In genomic region chr2:70190413-70191243, GRCh38 we compare ENCODE assay signal across 8 cellular contexts. TPM values are rescaled to one million over a fixed set of nuclear protein-coding genes. Genes with fewer than 3 reads are reported as not detected.
DNase-seq lines count a peak whose midpoint lies in the region; ATAC-seq, FAIRE-seq and TF ChIP-seq lines count a peak whose summit lies in the region.

C2orf42 (minus strand) TSS chr2:70191019; CDS start chr2:70181985, 9,034 bp downstream.

- H3K36me3 ChIP-seq in pancreas (no peaks in the 10 kb centered on the region), tibial artery (no peaks in the 10 kb centered on the region)

- ATAC-seq in HG02759 (IDR thresholded peaks at IDR 0.05; ENCODE audit: unreplicated experiment) (peak; percentile 83), Right ventricle myocardium inferior (peak; percentile 98), pancreas (peak; percentile 96 to 99 (median 98))

- H3K4me3 ChIP-seq in pancreas (peak within 1 kb of the TSS; percentile 49 to 75 (median 70)), tibial artery (peak within 1 kb of the TSS; percentile 71 to 77)

- H3K9me3 ChIP-seq in pancreas (no peaks in the 10 kb centered on the region), tibial artery (no peaks in the 10 kb centered on the region)

- H3K27ac ChIP-seq in pancreas = peak within 1 kb of the TSS; percentile 87 to 95 (median 92)
- H3K27ac ChIP-seq in tibial artery = peak within 1 kb of the TSS; percentile 95 to 96

- H3K27me3 ChIP-seq in pancreas (no peaks in the 10 kb centered on the region), tibial artery (no peaks in the 10 kb centered on the region)

- peak; percentile 27; the same call in 1 of the 3 replicates for TF ChIP-seq CTCF in GM12872 (IDR thresholded peaks at IDR 0.05; ENCODE audit: insufficient read depth, low read depth, low read length)
- no peak for TF ChIP-seq CTCF in pancreas (IDR thresholded peaks at IDR 0.05)
- TF ChIP-seq CTCF in tibial artery (IDR thresholded peaks at IDR 0.05) = no peak

- H3K4me1 ChIP-seq in pancreas = peaks cover 0 to 4% (median 0%) of the 10 kb centered on the region in 3 donors
- peaks cover 0 to 14% (median 2%) of the 10 kb centered on the region in 4 donors for H3K4me1 ChIP-seq in tibial artery

- DNase-seq in NCI-H1417 (lab: John Stamatoyannopoulos, UW) (peak; percentile 97 to 99 (median 99)), SW 1271 (lab: John Stamatoyannopoulos, UW) (peak; percentile 87 to 97), Right ventricle myocardium inferior (ENCODE audit: missing footprints) (peak; percentile 96), pancreas (peak; percentile 92 to 97 (median 95)), tibial artery (peak; percentile 96 to 98)
- peak; percentile 94 for DNase-seq in activated naive CD8-positive, alpha-beta T cell treated with anti-CD3 and anti-CD28 coated beads, Interleukin-2, amount 50 U/mL, for 16 hours (ENCODE audit: low read depth, low spot score)

- 0% methylated on average over 60 to 61 of the region's 61 CpGs for WGBS in pancreas, 2 donors

- FAIRE-seq in pancreas (lab: Jason Lieb, UNC) = no peak

- intact Hi-C loops in Right ventricle myocardium inferior (cut with DNase I) (loop anchor here (1.0 to 5.0 kb wide), 4 partner anchors 57 to 276 kb away; partner anchors contain the start of genes FAM136A and PCBP1), pancreas (cut with DNase I) (no loop called here), tibial artery (cut with DNase I; ENCODE audit: low total_unique reads) (no loop called here)

RNA-seq across cellular contexts. Expression of gene C2orf42, which starts in this region (rescaled TPM):
- total RNA-seq in Right ventricle myocardium inferior (14.1 TPM), pancreas (10 to 100 TPM in 1 of 6 donors, 1 to 10 TPM in 5; 5.3 to 12.5 (median 7.2) TPM)
- polyA plus RNA-seq in pancreas = 1 to 10 TPM; 4.5 to 7.7 TPM

Comparison
In these comparisons a context has a peak if more than half of its experiments do, and no peak if none do; other contexts are left out.
1. Peak in every context shown above with its lines: DNase-seq, ATAC-seq, H3K4me3 ChIP-seq and H3K27ac ChIP-seq.